16 cellular contexts compared by ENCODE assay signal in the genomic region with DNA sequence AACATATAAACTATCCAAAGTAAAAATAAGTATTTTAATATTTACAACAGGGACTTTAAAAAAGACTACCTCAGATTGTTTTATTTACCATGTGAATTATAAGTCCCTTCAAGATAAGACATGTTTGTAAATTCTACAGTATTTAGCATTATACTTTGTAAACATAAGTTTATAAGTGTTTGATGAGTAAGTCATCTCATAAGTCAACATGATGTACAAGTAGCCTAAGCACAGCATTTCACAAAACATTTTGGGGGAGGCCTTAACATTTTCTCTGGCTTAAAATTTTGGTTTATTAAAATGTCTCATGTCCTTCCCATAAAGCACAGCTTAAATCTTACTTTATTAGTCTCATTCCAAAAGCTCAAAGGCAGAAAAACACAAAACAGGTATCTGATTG. TPM values are rescaled to one million over a fixed set of nuclear protein-coding genes. Genes with fewer than 3 reads are reported as not detected.
A peak's percentile ranks its signal among the peaks of the same experiment; 100 is the strongest.
DNase-seq lines count a peak whose midpoint lies in the region; ATAC-seq and TF ChIP-seq lines count a peak whose summit lies in the region.
"Had no signal": no experiment of that assay in that cellular context is flagged by ENCODE, and none has a peak within 500 bp of the region (broad histone marks: within the 10 kb centered on the region; RNA-seq: fewer than 3 reads in every experiment).

No MANE protein-coding gene starts in this region.

- no peak for DNase-seq in activated CD4-positive, alpha-beta T cell treated with anti-CD3 and anti-CD28 coated beads for 36 hours
- no peak for DNase-seq in activated CD4-positive, alpha-beta T cell treated with anti-CD3 and anti-CD28 coated beads, Interleukin-2, amount 50 U/mL, for 1 hour
- no peak for DNase-seq in CD8-positive, alpha-beta T cell
- no peak for DNase-seq in activated naive CD8-positive, alpha-beta T cell treated with anti-CD3 and anti-CD28 coated beads for 36 hours
- DNase-seq in natural killer cell: no peak
- DNase-seq in iPS-NIHi11 (ENCODE audit: low spot score): no peak
- DNase-seq in NCI-H187 (lab: John Stamatoyannopoulos, UW): no peak
- DNase-seq: dorsolateral prefrontal cortex, esophagus squamous epithelium, NCI-H1417 had no signal

- peaks cover 36% of the 10 kb centered on the region for H3K36me3 Mint-ChIP-seq in activated CD4-positive, alpha-beta T cell treated with anti-CD3 and anti-CD28 coated beads for 36 hours (ENCODE audit: low read depth)
- H3K36me3 Mint-ChIP-seq in CD8-positive, alpha-beta T cell: peaks cover 34% of the 10 kb centered on the region
- peaks cover 55% of the 10 kb centered on the region for H3K36me3 Mint-ChIP-seq in activated naive CD8-positive, alpha-beta T cell treated with anti-CD3 and anti-CD28 coated beads for 36 hours
- H3K36me3 Mint-ChIP-seq in natural killer cell: no peaks in the 10 kb centered on the region

- peaks cover 96% of the 10 kb centered on the region for H3K4me1 Mint-ChIP-seq in activated CD4-positive, alpha-beta T cell treated with anti-CD3 and anti-CD28 coated beads for 36 hours
- peaks cover 94% of the 10 kb centered on the region for H3K4me1 Mint-ChIP-seq in CD8-positive, alpha-beta T cell (ENCODE audit: low read depth)
- peaks cover 91% of the 10 kb centered on the region for H3K4me1 Mint-ChIP-seq in activated naive CD8-positive, alpha-beta T cell treated with anti-CD3 and anti-CD28 coated beads for 36 hours
- peaks cover 86 to 95% of the 10 kb centered on the region in 2 donors for H3K4me1 Mint-ChIP-seq in natural killer cell

- TF ChIP-seq CTCF in CD8-positive, alpha-beta T cell (IDR thresholded peaks at IDR 0.05): no peak
- no peak for TF ChIP-seq CTCF in natural killer cell (IDR thresholded peaks at IDR 0.05)

- H3K9me3 Mint-ChIP-seq in activated CD4-positive, alpha-beta T cell treated with anti-CD3 and anti-CD28 coated beads for 36 hours (ENCODE audit: low read depth): peaks cover 3% of the 10 kb centered on the region
- H3K9me3 Mint-ChIP-seq in CD8-positive, alpha-beta T cell: no peaks in the 10 kb centered on the region
- H3K9me3 Mint-ChIP-seq in activated naive CD8-positive, alpha-beta T cell treated with anti-CD3 and anti-CD28 coated beads for 36 hours: no peaks in the 10 kb centered on the region
- no peaks in the 10 kb centered on the region for H3K9me3 Mint-ChIP-seq in natural killer cell
- H3K9me3 Mint-ChIP-seq: activated naive CD8-positive, alpha-beta T cell treated with anti-CD3 and anti-CD28 coated beads, Interleukin-2, amount 10 ng/mL, durations not matched to agents 7 days and 5 days had no signal

- H3K27ac ChIP-seq in CD8-positive, alpha-beta T cell (ENCODE audit: low read depth, low read length): no peak overlapping the region
- H3K27ac ChIP-seq: SK-N-MC had no signal

- no peaks in the 10 kb centered on the region for H3K27me3 ChIP-seq in CD8-positive, alpha-beta T cell (ENCODE audit: insufficient read depth, low read length)
- H3K27me3 ChIP-seq: dorsolateral prefrontal cortex, esophagus squamous epithelium had no signal

- no peaks in the 10 kb centered on the region for H3K9me3 ChIP-seq in CD8-positive, alpha-beta T cell (ENCODE audit: low read length)
- H3K9me3 ChIP-seq: esophagus squamous epithelium, HAP-1, prostate gland had no signal

- no peak for ATAC-seq in activated CD4-positive, alpha-beta T cell treated with anti-CD3 and anti-CD28 coated beads for 36 hours
- no peak for ATAC-seq in CD8-positive, alpha-beta T cell
- ATAC-seq in natural killer cell (no peak), HG03469 (IDR thresholded peaks at IDR 0.05; ENCODE audit: unreplicated experiment) (no peak)

- intact Hi-C loops in activated CD4-positive, alpha-beta T cell treated with anti-CD3 and anti-CD28 coated beads for 36 hours (cut with DNase I, micrococcal nuclease): loop anchor here (1.0 to 10.0 kb wide), 7 partner anchors 13 to 987 kb away; partner anchors contain the start of gene KIF5B (in 1 of the 2)
- intact Hi-C loops in CD8-positive, alpha-beta T cell (cut with DNase I, micrococcal nuclease): loop anchor here (1.0 to 10.0 kb wide), 4 partner anchors 13 to 467 kb away; no protein-coding TSS in a partner anchor
- intact Hi-C loops in natural killer cell (cut with micrococcal nuclease): loop anchor here (1.0 to 2.0 kb wide), 3 partner anchors 13 to 47 kb away; partner anchors contain the start of gene EPC1

- H3K27me3 Mint-ChIP-seq in activated CD4-positive, alpha-beta T cell treated with anti-CD3 and anti-CD28 coated beads for 36 hours: no peaks in the 10 kb centered on the region
- no peaks in the 10 kb centered on the region for H3K27me3 Mint-ChIP-seq in CD8-positive, alpha-beta T cell (ENCODE audit: low read depth)
- no peaks in the 10 kb centered on the region for H3K27me3 Mint-ChIP-seq in activated naive CD8-positive, alpha-beta T cell treated with anti-CD3 and anti-CD28 coated beads for 36 hours
- H3K27me3 Mint-ChIP-seq in natural killer cell (ENCODE audit: low read depth in 2 of 2): no peaks in the 10 kb centered on the region
- H3K27me3 Mint-ChIP-seq: activated naive CD8-positive, alpha-beta T cell treated with anti-CD3 and anti-CD28 coated beads, Interleukin-2, amount 10 ng/mL, durations not matched to agents 7 days and 5 days; type B pancreatic cell had no signal

- peak overlapping the region; percentile 75 for H3K4me3 Mint-ChIP-seq in activated CD4-positive, alpha-beta T cell treated with anti-CD3 and anti-CD28 coated beads for 36 hours
- H3K4me3 Mint-ChIP-seq in CD8-positive, alpha-beta T cell: no peak overlapping the region
- peak overlapping the region; percentile 76 for H3K4me3 Mint-ChIP-seq in activated naive CD8-positive, alpha-beta T cell treated with anti-CD3 and anti-CD28 coated beads for 36 hours
- H3K4me3 Mint-ChIP-seq in natural killer cell: peak overlapping the region; percentile 62
- H3K4me3 Mint-ChIP-seq: type B pancreatic cell had no signal

- H3K4me1 ChIP-seq in CD8-positive, alpha-beta T cell (ENCODE audit: insufficient read depth, low read length): peaks cover 90% of the 10 kb centered on the region

- H3K36me3 ChIP-seq in CD8-positive, alpha-beta T cell (ENCODE audit: insufficient read depth, low read length): no peaks in the 10 kb centered on the region
- H3K36me3 ChIP-seq: esophagus squamous epithelium, HAP-1, prostate gland had no signal

- peak overlapping the region; percentile 98 for H3K27ac Mint-ChIP-seq in activated CD4-positive, alpha-beta T cell treated with anti-CD3 and anti-CD28 coated beads for 36 hours
- H3K27ac Mint-ChIP-seq in CD8-positive, alpha-beta T cell: peak overlapping the region; percentile 90
- peak overlapping the region; percentile 93 for H3K27ac Mint-ChIP-seq in activated naive CD8-positive, alpha-beta T cell treated with anti-CD3 and anti-CD28 coated beads for 36 hours
- peak overlapping the region; percentile 67 to 93 for H3K27ac Mint-ChIP-seq in natural killer cell

- H3K4me3 ChIP-seq in CD8-positive, alpha-beta T cell (ENCODE audit: low read depth, low read length): no peak overlapping the region
- H3K4me3 ChIP-seq: esophagus squamous epithelium, HAP-1, prostate gland, SK-N-MC had no signal

- POLR2A ChIA-PET in activated CD4-positive, alpha-beta T cell treated with anti-CD3 and anti-CD28 coated beads for 36 hours (lab: Charles Lee): interaction anchor here (1.4 kb wide), 1 partner anchor 9 kb away, joined by 3 read pairs; no protein-coding TSS in a partner anchor
- POLR2A ChIA-PET in CD8-positive, alpha-beta T cell (lab: Charles Lee): interaction anchor here (1.5 kb wide), 1 partner anchor 12 kb away, joined by 6 read pairs; no protein-coding TSS in a partner anchor

- CTCF ChIA-PET in activated CD4-positive, alpha-beta T cell treated with anti-CD3 and anti-CD28 coated beads for 36 hours (lab: Charles Lee): interaction anchor here (0.7 to 0.9 kb wide), 2 partner anchors 12 to 17 kb away, joined by 3 read pairs; no protein-coding TSS in a partner anchor
- CTCF ChIA-PET in CD8-positive, alpha-beta T cell (lab: Charles Lee): no interaction called here

RNA-seq across cellular contexts. Expression of gene EPC1, which starts 15.4 kb away (rescaled TPM):
- 10 to 100 TPM; 28.8 to 31.0 TPM for total RNA-seq in activated CD4-positive, alpha-beta T cell treated with anti-CD3 and anti-CD28 coated beads for 36 hours
- total RNA-seq in CD8-positive, alpha-beta T cell: 100 to 1,000 TPM; 205 TPM
- total RNA-seq in activated naive CD8-positive, alpha-beta T cell treated with anti-CD3 and anti-CD28 coated beads for 36 hours: 10 to 100 TPM; 32.1 to 33.1 TPM
- total RNA-seq in natural killer cell: 100 to 1,000 TPM; 155 to 178 (median 161) TPM

Comparison
In these comparisons a context has a peak if more than half of its experiments do, and no peak if none do; other contexts are left out.
1. RNA of gene EPC1, which starts 15.4 kb away (total RNA-seq): 205 TPM in CD8-positive, alpha-beta T cell and 155 to 178 TPM in natural killer cell; 32.1 to 33.1 TPM in activated naive CD8-positive, alpha-beta T cell treated with anti-CD3 and anti-CD28 coated beads for 36 hours and 28.8 to 31.0 TPM in activated CD4-positive, alpha-beta T cell treated with anti-CD3 and anti-CD28 coated beads for 36 hours; every median in the first group is over 4 times any median in the second.
2. Peak in every context shown above with its lines, with median percentiles within 50 percentile points of each other: H3K27ac Mint-ChIP-seq.